11 cellular contexts compared by ENCODE assay signal in the genomic region with DNA sequence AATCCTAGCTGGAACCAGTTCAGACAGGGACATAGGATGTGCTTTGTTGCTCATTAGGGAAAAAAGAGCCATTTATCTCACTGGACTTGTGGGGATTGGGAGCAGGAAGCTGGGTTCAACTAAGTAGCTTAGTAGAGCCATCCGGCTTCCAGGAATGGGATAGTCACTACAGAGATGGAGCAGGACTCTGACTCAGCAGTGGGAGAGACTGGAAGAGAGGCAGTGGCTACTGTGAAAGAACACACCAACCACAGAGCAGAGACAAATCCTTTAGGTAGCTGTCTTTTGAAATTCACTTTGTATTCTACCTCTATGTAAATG.
DNase-seq lines count a peak whose midpoint lies in the region; ATAC-seq and TF ChIP-seq lines count a peak whose summit lies in the region.
"Had no signal": no experiment of that assay in that cellular context is flagged by ENCODE, and none has a peak within 500 bp of the region (broad histone marks: within the 10 kb centered on the region; RNA-seq: fewer than 3 reads in every experiment).

No MANE protein-coding gene starts in this region.

- H3K4me1 ChIP-seq in Loucy (ENCODE audit: insufficient read depth, low read length, poor library complexity, severe bottlenecking) (peaks cover 17% of the 10 kb centered on the region), fibroblast of lung (ENCODE audit: control insufficient read depth, extremely low read depth, insufficient read depth, low read length) (no peaks in the 10 kb centered on the region), mesenchymal stem cell (ENCODE audit: control insufficient read depth, insufficient read depth, low read depth, low read length) (no peaks in the 10 kb centered on the region)

- H3K79me1 ChIP-seq in mesenchymal stem cell (replicated peaks; ENCODE audit: low read length, poor library complexity, severe bottlenecking), result no peaks in the 10 kb centered on the region

- H3K9me2 ChIP-seq in Loucy (replicated peaks; ENCODE audit: low read depth, low read length), result no peaks in the 10 kb centered on the region

- H4K8ac ChIP-seq in mesenchymal stem cell (ENCODE audit: low read length), result no peak overlapping the region

- H3K27ac ChIP-seq in fibroblast of lung (ENCODE audit: insufficient read depth, low read length) (peak overlapping the region; percentile 19), mesenchymal stem cell (ENCODE audit: low read length, poor library complexity, severe bottlenecking) (no peak overlapping the region)

- H3K79me2 ChIP-seq in Loucy (ENCODE audit: insufficient read depth, low read length) (no peaks in the 10 kb centered on the region), fibroblast of lung (ENCODE audit: control insufficient read depth, insufficient read depth, low read length) (no peaks in the 10 kb centered on the region)

- 22% methylated on average over 1 of the region's 1 CpG for WGBS in mesenchymal stem cell

- no peak overlapping the region for H3K18ac ChIP-seq in mesenchymal stem cell (ENCODE audit: low read depth in 1 of 2, low read length in 2 of 2)

- H3K36me3 ChIP-seq in Loucy (ENCODE audit: insufficient read depth, low read length), result no peaks in the 10 kb centered on the region
- no peaks in the 10 kb centered on the region for H3K36me3 ChIP-seq in fibroblast of lung (ENCODE audit: control insufficient read depth, insufficient read depth, low read length)
- no peaks in the 10 kb centered on the region for H3K36me3 ChIP-seq in mesenchymal stem cell (ENCODE audit: control insufficient read depth in 1 of 2, insufficient read depth in 2 of 2, low read depth in 1 of 2, low read length in 2 of 2)

- H3K9me3 ChIP-seq in Loucy (ENCODE audit: insufficient read depth, low read depth, low read length), result no peaks in the 10 kb centered on the region
- no peaks in the 10 kb centered on the region for H3K9me3 ChIP-seq in fibroblast of lung (ENCODE audit: control insufficient read depth, insufficient read depth, low read depth, low read length)
- H3K9me3 ChIP-seq in mesenchymal stem cell (ENCODE audit: control insufficient read depth, low read length), result no peaks in the 10 kb centered on the region

- no peak overlapping the region for H3K4me3 ChIP-seq in Loucy (ENCODE audit: low read length, poor library complexity, severe bottlenecking)
- no peak overlapping the region for H3K4me3 ChIP-seq in fibroblast of lung (replicated peaks in 1 of 4; ENCODE audit: control extremely low read depth in 1 of 4, insufficient read depth in 1 of 4, low read depth in 3 of 4, low read length in 4 of 4)
- no peak overlapping the region for H3K4me3 ChIP-seq in mesenchymal stem cell (ENCODE audit: insufficient read depth in 1 of 2, low read depth in 1 of 2, low read length in 2 of 2)

- H3K4me2 ChIP-seq in Loucy (ENCODE audit: low read depth, low read length, poor library complexity, severe bottlenecking) (no peak overlapping the region), fibroblast of lung (ENCODE audit: extremely low read depth, insufficient read depth, low read length) (no peak overlapping the region), mesenchymal stem cell (ENCODE audit: low read length, poor library complexity, severe bottlenecking) (no peak overlapping the region)

- no peak overlapping the region for H4K91ac ChIP-seq in mesenchymal stem cell (ENCODE audit: low read length)

- H2BK5ac ChIP-seq in mesenchymal stem cell (ENCODE audit: low read depth, low read length, poor library complexity, severe bottlenecking), result no peak overlapping the region

- H3K9ac ChIP-seq in Loucy (ENCODE audit: low read depth, low read length, poor library complexity, severe bottlenecking) (no peak overlapping the region), fibroblast of lung (ENCODE audit: insufficient read depth, low read length) (no peak overlapping the region), mesenchymal stem cell (ENCODE audit: low read length) (peak overlapping the region; percentile 58)

- no peak for TF ChIP-seq CTCF in Loucy (conservative IDR thresholded peaks at IDR 0.05; ENCODE audit: low read length)
- no peak for TF ChIP-seq CTCF in fibroblast of lung (conservative IDR thresholded peaks at IDR 0.05 in 1 of 2, IDR thresholded peaks at IDR 0.05 in 1 of 2; ENCODE audit: low read depth in 1 of 2, low read length in 2 of 2)

- no peak for ATAC-seq in GM21717 (IDR thresholded peaks at IDR 0.05; ENCODE audit: unreplicated experiment)

- H2AFZ ChIP-seq in Loucy (ENCODE audit: low read length), result peak overlapping the region; percentile 51; the same call in 1 of the 2 replicates
- H2AFZ ChIP-seq in fibroblast of lung (ENCODE audit: low read length), result no peak overlapping the region
- H2AFZ ChIP-seq in mesenchymal stem cell (ENCODE audit: low read depth, low read length), result no peak overlapping the region

- H3K14ac ChIP-seq in mesenchymal stem cell (ENCODE audit: low read length in 2 of 2), result no peak overlapping the region

- H2BK120ac ChIP-seq in mesenchymal stem cell (ENCODE audit: low read depth, low read length), result no peak overlapping the region

- H4K20me1 ChIP-seq in Loucy (ENCODE audit: insufficient read depth, low read length, poor library complexity, severe bottlenecking) (no peaks in the 10 kb centered on the region), fibroblast of lung (ENCODE audit: control insufficient read depth, extremely low read depth, insufficient read depth, low read length) (no peaks in the 10 kb centered on the region)

- DNase-seq in COLO829 (ENCODE audit: low spot score) (peak; percentile 61), fibroblast of lung (ENCODE audit: low read depth in 2 of 2) (peak; percentile 37 to 61), mesenchymal stem cell (peak; percentile 87), NCI-H748 (lab: John Stamatoyannopoulos, UW; ENCODE audit: unreplicated experiment) (no peak), NCI-H446 (lab: John Stamatoyannopoulos, UW) (no peak), 8988T (no peak)
- DNase-seq: C1 segment of cervical spinal cord; NK-92 treated with Interleukin-12 subunit alpha and Interleukin-12 subunit beta, amount 100 ng/mL, for 24 hours; stimulated activated CD8-positive, alpha-beta memory T cell treated with anti-CD3 and anti-CD28 coated beads, Interleukin-4, amount 100 ng/mL, for 48 hours had no signal

- H3K27me3 ChIP-seq in Loucy (ENCODE audit: insufficient read depth, low read length, poor library complexity, severe bottlenecking), result no peaks in the 10 kb centered on the region
- H3K27me3 ChIP-seq in fibroblast of lung (ENCODE audit: control insufficient read depth, insufficient read depth, low read length), result no peaks in the 10 kb centered on the region
- H3K27me3 ChIP-seq in mesenchymal stem cell (ENCODE audit: control insufficient read depth in 1 of 2, insufficient read depth in 1 of 2, low read length in 2 of 2), result no peaks in the 10 kb centered on the region

- no peak overlapping the region for H3K23ac ChIP-seq in mesenchymal stem cell (ENCODE audit: low read length in 2 of 2)

- H3K4ac ChIP-seq in mesenchymal stem cell (ENCODE audit: low read depth in 1 of 2, low read length in 2 of 2), result no peak overlapping the region

- no peak overlapping the region for H2BK15ac ChIP-seq in mesenchymal stem cell (ENCODE audit: low read depth, poor library complexity, severe bottlenecking)

- H2BK12ac ChIP-seq in mesenchymal stem cell (ENCODE audit: low read length in 2 of 2), result no peak overlapping the region

- no peaks in the 10 kb centered on the region for H3F3A ChIP-seq in Loucy (ENCODE audit: low read depth)

- H2AK5ac ChIP-seq in mesenchymal stem cell (ENCODE audit: low read length, severe bottlenecking), result no peak overlapping the region

Comparison
In these comparisons a context has a peak if more than half of its experiments do, and no peak if none do; other contexts are left out.
1. DNase-seq: peak in COLO829 (single experiment), fibroblast of lung (2 of 2) and mesenchymal stem cell (single experiment); none in NCI-H748 (single experiment), NCI-H446 (0 of 2) and 8988T (single experiment).